In the genomic region with DNA sequence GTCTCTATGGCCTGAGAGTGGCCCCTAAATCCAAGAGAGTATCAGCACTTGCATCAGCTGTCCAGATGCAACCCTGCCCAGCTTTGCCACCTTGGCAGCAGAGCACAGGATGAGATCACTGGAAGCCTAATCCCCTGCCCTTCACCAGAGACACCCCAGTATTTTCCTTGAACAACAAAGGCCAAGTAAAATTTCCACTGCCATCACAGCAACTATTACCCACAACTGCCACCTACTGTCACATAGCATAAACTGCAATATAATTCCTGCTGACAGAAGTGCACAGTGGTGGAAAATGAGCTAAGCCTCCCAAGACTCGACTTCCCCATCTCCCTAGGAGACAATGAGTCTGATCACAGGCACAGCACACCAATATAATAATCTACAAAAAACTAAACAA, we compare ENCODE assay signal across 10 cellular contexts.
DNase-seq lines count a peak whose midpoint lies in the region; ATAC-seq, FAIRE-seq and TF ChIP-seq lines count a peak whose summit lies in the region.
"Had no signal": no experiment of that assay in that cellular context is flagged by ENCODE, and none has a peak within 500 bp of the region (broad histone marks: within the 10 kb centered on the region; RNA-seq: fewer than 3 reads in every experiment).

No MANE protein-coding gene starts in this region.

- H3K9me3 ChIP-seq in tibial artery (peaks cover 0 to 3% (median 0%) of the 10 kb centered on the region in 3 donors), heart left ventricle (peaks cover 0 to 39% (median 7%) of the 10 kb centered on the region in 12 donors)

- TF ChIP-seq CTCF in GM10266 (IDR thresholded peaks at IDR 0.05; ENCODE audit: control insufficient read depth, insufficient read depth, low read depth, missing control alignments) (peak; percentile 72), tibial artery (IDR thresholded peaks at IDR 0.05) (no peak), heart left ventricle (IDR thresholded peaks at IDR 0.05) (peak in 1 of 12 donors; percentile 12)

- H3K36me3 ChIP-seq in tibial artery (no peaks in the 10 kb centered on the region), heart left ventricle (no peaks in the 10 kb centered on the region)

- intact Hi-C loops in tibial artery (cut with DNase I; ENCODE audit: low total_unique reads), result no loop called here
- intact Hi-C loops in heart left ventricle (cut with DNase I), result no loop called here

- H3K4me3 ChIP-seq in tibial artery (no peak overlapping the region), heart left ventricle (no peak overlapping the region)

- DNase-seq in GM10266 (ENCODE audit: extremely low spot score), result peak; percentile 14
- DNase-seq in H54 (ENCODE audit: insufficient read length, low spot score), result no peak
- DNase-seq in NAMALWA (ENCODE audit: low spot score), result peak; percentile 50
- peak; percentile 15 for DNase-seq in iPS DF 19.7 (ENCODE audit: low read depth, low spot score)
- no peak for DNase-seq in tibial artery
- DNase-seq in heart left ventricle, result no peak
- no peak for DNase-seq in activated CD4-positive, alpha-beta T cell treated with anti-CD3 and anti-CD28 coated beads for 1 hour
- no peak for DNase-seq in HuH-7 (ENCODE audit: low spot score)

- H3K27ac ChIP-seq in tibial artery (no peak overlapping the region), heart left ventricle (no peak overlapping the region)
- H3K27ac ChIP-seq: HL-60 had no signal

- TF ChIP-seq POLR2A in H54 (IDR thresholded peaks at IDR 0.05; ENCODE audit: low read depth, low read length), result no peak
- TF ChIP-seq POLR2A in heart left ventricle (IDR thresholded peaks at IDR 0.05), result no peak

- 27 to 42% (median 38%) methylated on average over 1 of the region's 1 CpG for WGBS in heart left ventricle, 4 donors

- FAIRE-seq in H54 (lab: Jason Lieb, UNC), result peak; percentile 74
- FAIRE-seq: colon had no signal

- H3K4me1 ChIP-seq in tibial artery (no peaks in the 10 kb centered on the region), heart left ventricle (no peaks in the 10 kb centered on the region)

- ATAC-seq in heart left ventricle, result no peak

- H3K27me3 ChIP-seq in tibial artery, result no peaks in the 10 kb centered on the region
- H3K27me3 ChIP-seq in heart left ventricle, result no peaks in the 10 kb centered on the region

Comparison
In these comparisons a context has a peak if more than half of its experiments do, and no peak if none do; other contexts are left out.
1. DNase-seq: peak in GM10266 (single experiment), NAMALWA (single experiment) and iPS DF 19.7 (single experiment); none in H54 (single experiment), tibial artery (0 of 2), heart left ventricle (0 of 5), activated CD4-positive, alpha-beta T cell treated with anti-CD3 and anti-CD28 coated beads for 1 hour (single experiment) and HuH-7 (single experiment).